Comparison of ENCODE assay signal across 8 cellular contexts in the genomic region with DNA sequence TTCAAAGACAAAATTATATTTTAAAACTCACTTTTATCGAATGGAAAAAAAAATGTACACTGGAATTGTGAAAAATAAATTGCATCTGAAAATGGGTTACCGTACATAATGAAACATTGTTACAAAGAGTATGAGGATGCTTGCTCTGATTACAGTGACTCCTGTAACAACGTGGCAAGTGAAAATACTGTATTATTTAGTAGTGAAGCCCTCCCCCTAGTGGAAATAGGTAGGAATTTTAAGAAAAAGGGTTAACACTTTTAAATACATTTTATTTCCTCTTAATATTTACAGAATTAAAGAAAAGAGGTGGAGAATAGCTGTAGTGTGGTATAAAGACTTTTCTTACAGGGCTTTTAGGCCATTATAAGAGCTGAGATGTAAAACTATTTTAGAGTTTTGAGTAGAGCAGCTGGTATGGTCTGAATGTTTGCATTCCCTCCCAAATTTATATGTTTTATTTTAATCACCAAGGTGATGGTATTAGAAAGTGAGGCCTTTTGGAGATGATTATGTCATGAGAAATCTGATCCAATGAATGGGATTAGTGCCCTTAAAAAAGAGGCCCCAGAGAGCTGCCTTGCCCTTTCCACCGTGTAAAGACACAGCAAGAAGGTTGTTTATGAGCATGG. TPM values are rescaled to one million over a fixed set of nuclear protein-coding genes. Genes with fewer than 3 reads are reported as not detected.
DNase-seq lines count a peak whose midpoint lies in the region; ATAC-seq, FAIRE-seq and TF ChIP-seq lines count a peak whose summit lies in the region.

No MANE protein-coding gene starts in this region.

- no peak overlapping the region for H3K27ac Mint-ChIP-seq in activated CD4-positive, alpha-beta T cell treated with anti-CD3 and anti-CD28 coated beads, Interleukin-2, amount 10 ng/mL, durations not matched to agents 24 days and 14 days
- no peak overlapping the region for H3K27ac Mint-ChIP-seq in immature natural killer cell

- H3K36me3 ChIP-seq in K562 (ENCODE audit: control insufficient read depth, insufficient read depth, low read length): peaks cover 10% of the 10 kb centered on the region; the same call in 2 of the 3 replicates
- no peaks in the 10 kb centered on the region for H3K36me3 ChIP-seq in thoracic aorta

- intact Hi-C loops in activated CD4-positive, alpha-beta T cell treated with anti-CD3 and anti-CD28 coated beads, Interleukin-2, amount 10 ng/mL, durations not matched to agents 24 days and 14 days (cut with micrococcal nuclease): loop anchor here (1.0 to 5.0 kb wide), 3 partner anchors 50 to 610 kb away; no protein-coding TSS in a partner anchor
- intact Hi-C loops in K562 (cut with micrococcal nuclease): loop anchor here (1.0 to 10.0 kb wide), 5 partner anchors 59 to 700 kb away; partner anchors contain the start of gene SRSF8

- in situ Hi-C loops in K562 (cut with MboI): loop anchor here (5.0 kb wide), 1 partner anchor 602 kb away; no protein-coding TSS in a partner anchor

- no peaks in the 10 kb centered on the region for H3K9me3 Mint-ChIP-seq in activated CD4-positive, alpha-beta T cell treated with anti-CD3 and anti-CD28 coated beads, Interleukin-2, amount 10 ng/mL, durations not matched to agents 24 days and 14 days
- no peaks in the 10 kb centered on the region for H3K9me3 Mint-ChIP-seq in immature natural killer cell

- CTCF ChIA-PET in K562 (lab: Yijun Ruan, JAX; ENCODE audit: low intra/inter-chr PET ratio): interaction anchor here (1.3 to 3.6 kb wide), 3 partner anchors 610 to 1141 kb away, joined by 3 to 21 read pairs (median 7); no protein-coding TSS in a partner anchor

- peaks cover 2% of the 10 kb centered on the region for H3K36me3 Mint-ChIP-seq in activated CD4-positive, alpha-beta T cell treated with anti-CD3 and anti-CD28 coated beads, Interleukin-2, amount 10 ng/mL, durations not matched to agents 24 days and 14 days (ENCODE audit: low read depth)
- peaks cover 0 to 3% (median 0%) of the 10 kb centered on the region in 3 donors for H3K36me3 Mint-ChIP-seq in immature natural killer cell

- peak; percentile 38 to 78 (median 54); a peak in 4 of 6 replicates for TF ChIP-seq CTCF in K562 (IDR thresholded peaks at IDR 0.05 in 2 of 3, conservative IDR thresholded peaks at IDR 0.05 in 1 of 3; ENCODE audit: insufficient read depth in 2 of 3, low read depth in 1 of 3, low read length in 3 of 3)
- TF ChIP-seq CTCF in thoracic aorta (IDR thresholded peaks at IDR 0.05): peak; percentile 75

- ATAC-seq in HG02981 (IDR thresholded peaks at IDR 0.05; ENCODE audit: unreplicated experiment) (peak; percentile 64), K562 (peak; percentile 81), thoracic aorta (ENCODE audit: insufficient number of reproducible peaks, low FRiP score, low read depth) (no peak)

- H3K4me3 Mint-ChIP-seq in activated CD4-positive, alpha-beta T cell treated with anti-CD3 and anti-CD28 coated beads, Interleukin-2, amount 10 ng/mL, durations not matched to agents 24 days and 14 days: no peak overlapping the region
- H3K4me3 Mint-ChIP-seq in immature natural killer cell: no peak overlapping the region

- TF ChIP-seq POLR2A in K562 (conservative IDR thresholded peaks at IDR 0.05): no peak

- peaks cover 2% of the 10 kb centered on the region for H3K27me3 Mint-ChIP-seq in activated CD4-positive, alpha-beta T cell treated with anti-CD3 and anti-CD28 coated beads, Interleukin-2, amount 10 ng/mL, durations not matched to agents 24 days and 14 days
- peaks cover 0 to 5% (median 2%) of the 10 kb centered on the region in 3 donors for H3K27me3 Mint-ChIP-seq in immature natural killer cell (ENCODE audit: low read depth in 3 of 3)

- H3K79me2 ChIP-seq in K562 (ENCODE audit: control insufficient read depth, insufficient read depth, low read length): no peaks in the 10 kb centered on the region

- H2AFZ ChIP-seq in K562 (ENCODE audit: low read depth, low read length): no peak overlapping the region

- no peak overlapping the region for H3K9ac ChIP-seq in K562 (ENCODE audit: insufficient read depth in 1 of 2, low read depth in 2 of 2, low read length in 2 of 2)

- DNase-seq in activated CD4-positive, alpha-beta T cell treated with anti-CD3 and anti-CD28 coated beads, Interleukin-2, amount 10 ng/mL, durations not matched to agents 24 days and 14 days: peak; percentile 66
- DNase-seq in activated CD4-positive, alpha-beta T cell treated with anti-CD3 and anti-CD28 coated beads, Interleukin-2, amount 50 U/mL, for 1 hour: no peak
- DNase-seq in NCI-H446 (lab: John Stamatoyannopoulos, UW) (peak; percentile 49 to 76), K562 (ENCODE audit: extremely low read depth in 1 of 4, low spot score in 3 of 4) (peak; percentile 54 to 65 (median 60)), immature natural killer cell (peak; percentile 30 to 56 (median 42)), thoracic aorta (ENCODE audit: low spot score) (no peak), COLO668 (lab: John Stamatoyannopoulos, UW; ENCODE audit: unreplicated experiment) (no peak)

- TF ChIP-seq RAD21 in K562 (CRISPR knock-in tag; conservative IDR thresholded peaks at IDR 0.05 in 1 of 2, IDR thresholded peaks at IDR 0.05 in 1 of 2): peak; percentile 93 to 96

- H3K27me3 ChIP-seq in K562 (ENCODE audit: control insufficient read depth in 2 of 2, insufficient read depth in 2 of 2, low read length in 2 of 2) (no peaks in the 10 kb centered on the region), thoracic aorta (replicated peaks; ENCODE audit: insufficient read depth) (no peaks in the 10 kb centered on the region)

- H3K4me3 ChIP-seq in K562: no peak overlapping the region
- H3K4me3 ChIP-seq in thoracic aorta: no peak overlapping the region

- H3K4me1 Mint-ChIP-seq in activated CD4-positive, alpha-beta T cell treated with anti-CD3 and anti-CD28 coated beads, Interleukin-2, amount 10 ng/mL, durations not matched to agents 24 days and 14 days: peaks cover 6% of the 10 kb centered on the region
- no peaks in the 10 kb centered on the region for H3K4me1 Mint-ChIP-seq in immature natural killer cell

- H3K4me1 ChIP-seq in K562 (replicated peaks in 1 of 2; ENCODE audit: control insufficient read depth in 2 of 2, insufficient read depth in 2 of 2, low read length in 2 of 2): no peaks in the 10 kb centered on the region
- H3K4me1 ChIP-seq in thoracic aorta (ENCODE audit: control insufficient read depth in 1 of 2, low read depth in 2 of 2): no peaks in the 10 kb centered on the region

- H3K27ac ChIP-seq in K562 (ENCODE audit: extremely low read depth, low read depth, low read length) (no peak overlapping the region), thoracic aorta (no peak overlapping the region)

- no peak overlapping the region for H3K4me2 ChIP-seq in K562 (ENCODE audit: insufficient read depth, low read length)

- peak; percentile 82 for FAIRE-seq in K562 (lab: Jason Lieb, UNC)

- TF ChIP-seq EP300 in K562 (IDR thresholded peaks at IDR 0.05; ENCODE audit: low read length): no peak

- POLR2A ChIA-PET in K562 (lab: Yijun Ruan, JAX): interaction anchor here (1.0 kb wide), 1 partner anchor 8 kb away, joined by 3 read pairs; no protein-coding TSS in a partner anchor

- 24% methylated on average over 4 of the region's 4 CpGs for WGBS in K562 (ENCODE audit: insufficient coverage, low coverage, missing lambda C conversion rate)

- H4K20me1 ChIP-seq in K562 (replicated peaks; ENCODE audit: control insufficient read depth, insufficient read depth, low read length): no peaks in the 10 kb centered on the region

- no TSS peak for BruUV-seq in K562 (replicated peaks; lab: Mats Ljungman, UMichigan)

- no peaks in the 10 kb centered on the region for H3K9me1 ChIP-seq in K562 (ENCODE audit: control insufficient read depth, insufficient read depth, low read length)

- H3K9me3 ChIP-seq in K562 (replicated peaks; ENCODE audit: control insufficient read depth, insufficient read depth, low read depth, low read length) (no peaks in the 10 kb centered on the region; the same call in 1 of the 2 replicates), thoracic aorta (no peaks in the 10 kb centered on the region)

RNA-seq across cellular contexts. Expression of gene FAM76B, which starts 25.2 kb away (rescaled TPM):
- 39.1 and 43.0 TPM in 2 replicates for total RNA-seq in activated CD4-positive, alpha-beta T cell treated with anti-CD3 and anti-CD28 coated beads, Interleukin-2, amount 10 ng/mL, durations not matched to agents 24 days and 14 days
- 65.3 and 224 TPM in 2 replicates for total RNA-seq in K562 (2011; cell fraction: chromatin; rRNA removed; ENCODE audit: low replicate concordance)
- total RNA-seq in K562 (2011; cell fraction: nucleolus; rRNA removed): 35.2 and 52.4 TPM in 2 replicates
- total RNA-seq in K562 (2011; cell fraction: nucleoplasm; rRNA removed): 64.7 and 73.8 TPM in 2 replicates
- total RNA-seq in K562 (2014; rRNA removed) (24.6 and 25.6 TPM in 2 replicates), K562 (2014; rRNA removed; fragmentation: Illumina TruSeq; extraction: Trizol) (46.8 and 56.4 TPM in 2 replicates), K562 (2015; rRNA removed; fragmentation: Illumina TruSeq; extraction: Trizol) (42.4 and 48.9 TPM in 2 replicates), K562 (2021) (28.4 and 33.9 TPM in 2 replicates), thoracic aorta (10 to 100 TPM; 21.6 to 49.3 TPM)
- polyA plus RNA-seq in K562 (2011; rRNA removed) (60.0 and 62.6 TPM in 2 replicates), K562 (2014; fragmentation: Illumina TruSeq; extraction: Trizol) (35.0 and 36.2 TPM in 2 replicates), K562 (2014; fragmentation: Nextera tagmentation; extraction: Ambion mirVana) (10 to 100 TPM; 22.5 to 23.7 TPM), K562 (2014; rRNA removed) (32.9 and 51.1 TPM in 2 replicates), immature natural killer cell (10 to 100 TPM; 11.5 to 18.0 (median 11.5) TPM)
- polyA plus RNA-seq in K562 (2011; cell fraction: cytosol; rRNA removed): 6.0 and 14.0 TPM in 2 replicates
- 92.7 and 160 TPM in 2 replicates for polyA plus RNA-seq in K562 (2011; cell fraction: nucleus; rRNA removed)
- 19.1 and 27.1 TPM in 2 replicates for polyA plus RNA-seq in K562 (2012)
- polyA minus RNA-seq in K562 (2011; rRNA and poly(A)+ RNA removed): 73.2 and 83.6 TPM in 2 replicates
- polyA minus RNA-seq in K562 (2011; cell fraction: cytosol; rRNA and poly(A)+ RNA removed): 13.8 and 16.7 TPM in 2 replicates
- polyA minus RNA-seq in K562 (2011; cell fraction: nucleus; rRNA and poly(A)+ RNA removed): 59.1 and 144 TPM in 2 replicates

RNA-seq across cellular contexts. Expression of gene CEP57, which starts 25.9 kb away (rescaled TPM):
- 75.7 and 87.6 TPM in 2 replicates for total RNA-seq in activated CD4-positive, alpha-beta T cell treated with anti-CD3 and anti-CD28 coated beads, Interleukin-2, amount 10 ng/mL, durations not matched to agents 24 days and 14 days
- 28.8 and 122 TPM in 2 replicates for total RNA-seq in K562 (2011; cell fraction: chromatin; rRNA removed; ENCODE audit: low replicate concordance)
- 16.0 and 21.6 TPM in 2 replicates for total RNA-seq in K562 (2011; cell fraction: nucleolus; rRNA removed)
- total RNA-seq in K562 (2011; cell fraction: nucleoplasm; rRNA removed): 36.4 and 64.2 TPM in 2 replicates
- total RNA-seq in K562 (2014; rRNA removed) (50.7 and 62.7 TPM in 2 replicates), K562 (2014; rRNA removed; fragmentation: Illumina TruSeq; extraction: Trizol) (85.3 and 103 TPM in 2 replicates), K562 (2015; rRNA removed; fragmentation: Illumina TruSeq; extraction: Trizol) (71.0 and 81.5 TPM in 2 replicates), K562 (2021) (65.2 and 66.4 TPM in 2 replicates), thoracic aorta (10 to 100 TPM; 23.6 to 26.3 TPM)
- polyA plus RNA-seq in K562 (2011; rRNA removed) (76.5 and 88.1 TPM in 2 replicates), K562 (2014; fragmentation: Illumina TruSeq; extraction: Trizol) (67.3 and 74.3 TPM in 2 replicates), K562 (2014; fragmentation: Nextera tagmentation; extraction: Ambion mirVana) (10 to 100 TPM; 25.1 to 33.9 TPM), K562 (2014; rRNA removed) (47.5 and 54.3 TPM in 2 replicates), immature natural killer cell (10 to 100 TPM; 41.5 to 52.2 (median 50.8) TPM)
- 26.5 and 37.3 TPM in 2 replicates for polyA plus RNA-seq in K562 (2011; cell fraction: cytosol; rRNA removed)
- polyA plus RNA-seq in K562 (2011; cell fraction: nucleus; rRNA removed): 36.1 and 55.6 TPM in 2 replicates
- polyA plus RNA-seq in K562 (2012): 50.5 and 75.0 TPM in 2 replicates
- 101 and 113 TPM in 2 replicates for polyA minus RNA-seq in K562 (2011; rRNA and poly(A)+ RNA removed)
- 27.6 and 43.8 TPM in 2 replicates for polyA minus RNA-seq in K562 (2011; cell fraction: cytosol; rRNA and poly(A)+ RNA removed)
- 37.0 and 69.0 TPM in 2 replicates for polyA minus RNA-seq in K562 (2011; cell fraction: nucleus; rRNA and poly(A)+ RNA removed)

Comparison
In these comparisons a context has a peak if more than half of its experiments do, and no peak if none do; other contexts are left out.
1. DNase-seq: peak in activated CD4-positive, alpha-beta T cell treated with anti-CD3 and anti-CD28 coated beads, Interleukin-2, amount 10 ng/mL, durations not matched to agents 24 days and 14 days (single experiment), NCI-H446 (2 of 2), K562 (4 of 4) and immature natural killer cell (3 of 3); none in activated CD4-positive, alpha-beta T cell treated with anti-CD3 and anti-CD28 coated beads, Interleukin-2, amount 50 U/mL, for 1 hour (single experiment), thoracic aorta (single experiment) and COLO668 (single experiment).